Comparison of ENCODE assay signal across 8 cellular contexts in the genomic region with DNA sequence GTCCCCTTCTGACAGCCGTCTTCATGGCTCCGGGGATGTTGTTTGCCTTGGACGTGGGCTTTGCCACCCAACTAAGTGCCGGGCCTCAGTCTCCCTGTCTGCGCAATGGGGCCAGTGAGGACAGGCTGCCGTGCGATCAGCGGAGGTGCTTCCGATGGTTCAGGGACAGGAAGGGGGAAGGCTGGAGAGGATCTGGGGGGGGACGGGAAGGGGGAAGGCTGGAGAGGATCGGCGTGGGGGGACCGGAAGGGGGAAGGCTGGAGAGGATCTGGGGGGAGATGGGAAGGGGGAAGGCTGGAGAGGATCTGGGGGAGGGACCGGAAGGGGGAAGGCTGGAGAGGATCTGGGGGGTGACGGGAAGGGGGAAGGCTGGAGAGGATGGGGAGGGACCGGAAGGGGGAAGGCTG. TPM values are rescaled to one million over a fixed set of nuclear protein-coding genes. Genes with fewer than 3 reads are reported as not detected.
DNase-seq lines count a peak whose midpoint lies in the region; TF ChIP-seq lines count a peak whose summit lies in the region.

No MANE protein-coding gene starts in this region.

- H3K27me3 ChIP-seq in ovary: no peaks in the 10 kb centered on the region

- no peak for TF ChIP-seq POLR2A in ovary (IDR thresholded peaks at IDR 0.05)

- H3K4me1 ChIP-seq in ovary (ENCODE audit: insufficient read depth): peaks cover 8% of the 10 kb centered on the region

- no peak overlapping the region for H3K27ac Mint-ChIP-seq in Calu3 (ENCODE audit: unreplicated experiment)
- peak overlapping the region; percentile 39 for H3K27ac Mint-ChIP-seq in dendritic cell treated with granulocyte-macrophage colony-stimulating factor and Interleukin-4, amounts not matched to agents 40 ng/mL and 50 ng/mL, for 4 days

- no TSS peak for BruUV-seq in Calu3 (replicated peaks; lab: Mats Ljungman, UMichigan)

- H3K4me3 ChIP-seq in ovary: peak overlapping the region; percentile 38

- peak overlapping the region; percentile 62 to 75 for H3K27ac ChIP-seq in ovary

- no peak for TF ChIP-seq EP300 in ovary (IDR thresholded peaks at IDR 0.05)

- intact Hi-C loops in Calu3 (cut with micrococcal nuclease; ENCODE audit: unreplicated experiment) (loop anchor here (10.0 kb wide), 1 partner anchor 727 kb away; no protein-coding TSS in a partner anchor), ovary (cut with DNase I) (loop anchor here in 3 of 4 donors (5.0 to 10.0 kb wide), 4 partner anchors 66 to 917 kb away; no protein-coding TSS in a partner anchor)
- intact Hi-C loops in dendritic cell treated with granulocyte-macrophage colony-stimulating factor and Interleukin-4, amounts not matched to agents 40 ng/mL and 50 ng/mL, for 4 days (cut with micrococcal nuclease): loop anchor here (5.0 to 10.0 kb wide), 2 partner anchors 63 to 116 kb away; partner anchors contain the start of genes EP400 and ULK1

- WGBS in ovary, 3 donors: 3 to 10% (median 4%) methylated on average over 9 to 16 of the region's 16 CpGs

- peak overlapping the region; percentile 68 for H3K4me3 Mint-ChIP-seq in Calu3 (ENCODE audit: low read depth, unreplicated experiment)
- peak overlapping the region; percentile 91 for H3K4me3 Mint-ChIP-seq in dendritic cell treated with granulocyte-macrophage colony-stimulating factor and Interleukin-4, amounts not matched to agents 40 ng/mL and 50 ng/mL, for 4 days

- peaks cover 80% of the 10 kb centered on the region for H3K27me3 Mint-ChIP-seq in Calu3 (ENCODE audit: unreplicated experiment)
- peaks cover 33% of the 10 kb centered on the region for H3K27me3 Mint-ChIP-seq in dendritic cell treated with granulocyte-macrophage colony-stimulating factor and Interleukin-4, amounts not matched to agents 40 ng/mL and 50 ng/mL, for 4 days

- no peak for TF ChIP-seq CTCF in Calu3 (IDR thresholded peaks at IDR 0.05; ENCODE audit: unreplicated experiment)
- TF ChIP-seq CTCF in ovary (IDR thresholded peaks at IDR 0.05): no peak

- DNase-seq in Calu3 (no peak), NCI-H2171 treated with DMSO at 0.1 percent for 48 hours (lab: John Stamatoyannopoulos, UW) (peak; percentile 45), ovary (peak; percentile 61 to 82 (median 78)), NCI-H1048 (lab: John Stamatoyannopoulos, UW) (no peak), putamen (ENCODE audit: low spot score) (no peak), HPDE6-E6E7 (ENCODE audit: extremely low spot score) (no peak), GM19240 (ENCODE audit: insufficient read length, low spot score) (no peak)

- H3K9me3 ChIP-seq in ovary: no peaks in the 10 kb centered on the region

- H3K36me3 ChIP-seq in ovary: no peaks in the 10 kb centered on the region

- CTCF ChIA-PET in Calu3 (lab: Charles Lee): no interaction called here

- peaks cover 29% of the 10 kb centered on the region for H3K4me1 Mint-ChIP-seq in Calu3 (ENCODE audit: low read depth, unreplicated experiment)
- peaks cover 34% of the 10 kb centered on the region for H3K4me1 Mint-ChIP-seq in dendritic cell treated with granulocyte-macrophage colony-stimulating factor and Interleukin-4, amounts not matched to agents 40 ng/mL and 50 ng/mL, for 4 days (ENCODE audit: low read depth)

- H3K9me3 Mint-ChIP-seq in Calu3 (ENCODE audit: low read depth, unreplicated experiment): no peaks in the 10 kb centered on the region
- no peaks in the 10 kb centered on the region for H3K9me3 Mint-ChIP-seq in dendritic cell treated with granulocyte-macrophage colony-stimulating factor and Interleukin-4, amounts not matched to agents 40 ng/mL and 50 ng/mL, for 4 days

- H3K36me3 Mint-ChIP-seq in Calu3 (ENCODE audit: insufficient read depth, unreplicated experiment): peaks cover 27% of the 10 kb centered on the region
- H3K36me3 Mint-ChIP-seq in dendritic cell treated with granulocyte-macrophage colony-stimulating factor and Interleukin-4, amounts not matched to agents 40 ng/mL and 50 ng/mL, for 4 days (ENCODE audit: low read depth): no peaks in the 10 kb centered on the region

RNA-seq across cellular contexts. Expression of gene MMP17, which starts 3.4 kb away (rescaled TPM):
- total RNA-seq in Calu3 (2022) (0.61 and 1.4 TPM in 2 replicates), ovary (10 to 100 TPM in 5 of 7 donors, 1 to 10 TPM in 2; 9.3 to 15.6 (median 13.3) TPM)
- 10 to 100 TPM in 1 of 2 donors, under 1 TPM in 1; 0.78 to 15.5 TPM for polyA plus RNA-seq in ovary

Comparison
In these comparisons a context has a peak if more than half of its experiments do, and no peak if none do; other contexts are left out.
1. DNase-seq: peak in NCI-H2171 treated with DMSO at 0.1 percent for 48 hours (single experiment) and ovary (5 of 5); none in Calu3 (single experiment), NCI-H1048 (single experiment), putamen (single experiment), HPDE6-E6E7 (single experiment) and GM19240 (single experiment).